In genomic region chr13:40331802-40332201, GRCh38 we compare ENCODE assay signal across 1 cellular context.
TF ChIP-seq lines count a peak whose summit lies in the region.

No MANE protein-coding gene starts in this region.

TF ChIP-seq in HepG2, 621 proteins besides CTCF, POLR2A, EP300 and RAD21 (continued from another document and continues in another):
- TF ChIP-seq NCOR1 (IDR thresholded peaks at IDR 0.05; ENCODE audit: borderline replicate concordance, low read length) (no peak; the same call in 1 of the 2 replicates), GATAD1 (CRISPR knock-in tag; IDR thresholded peaks at IDR 0.05) (no peak), ZNF570 (CRISPR knock-in tag; IDR thresholded peaks at IDR 0.05; ENCODE audit: borderline replicate concordance) (no peak), ZNF264 (CRISPR knock-in tag; IDR thresholded peaks at IDR 0.05) (no peak), RERE (CRISPR knock-in tag; IDR thresholded peaks at IDR 0.05; ENCODE audit: low read depth) (no peak), ZBTB7B (CRISPR knock-in tag; IDR thresholded peaks at IDR 0.05) (peak; percentile 75; the same call in 1 of the 2 replicates), KMT2A (CRISPR knock-in tag; IDR thresholded peaks at IDR 0.05) (no peak), HNRNPH1 (optimal IDR thresholded peaks at IDR 0.05; ENCODE audit: low read depth, low read length) (no peak), SRSF4 (IDR thresholded peaks at IDR 0.05; ENCODE audit: low read depth, low read length, poor library complexity, severe bottlenecking) (no peak), SAFB2 (CRISPR knock-in tag; IDR thresholded peaks at IDR 0.05; ENCODE audit: borderline replicate concordance, low read depth) (no peak), ZNF770 (CRISPR knock-in tag; IDR thresholded peaks at IDR 0.05) (no peak), CHD2 (IDR thresholded peaks at IDR 0.05; ENCODE audit: low read depth, low read length) (no peak), AHR (CRISPR knock-in tag; IDR thresholded peaks at IDR 0.05) (no peak), ZNF550 (CRISPR knock-in tag; IDR thresholded peaks at IDR 0.05; ENCODE audit: borderline replicate concordance) (no peak), NR2F1 (CRISPR knock-in tag; IDR thresholded peaks at IDR 0.05) (peak; percentile 55 to 57; a peak in 3 of 4 replicates), NKX3-1 (CRISPR knock-in tag; IDR thresholded peaks at IDR 0.05) (no peak), E2F5 (CRISPR knock-in tag; conservative IDR thresholded peaks at IDR 0.05) (no peak), IRF9 (CRISPR knock-in tag; IDR thresholded peaks at IDR 0.05; ENCODE audit: borderline replicate concordance) (no peak), PAXIP1 (CRISPR knock-in tag; conservative IDR thresholded peaks at IDR 0.05) (peak; percentile 76), NFIC (IDR thresholded peaks at IDR 0.05; ENCODE audit: low read length) (peak; percentile 56; the same call in 1 of the 2 replicates), TEF (CRISPR knock-in tag; IDR thresholded peaks at IDR 0.05) (no peak), ARID2 (CRISPR knock-in tag; IDR thresholded peaks at IDR 0.05; ENCODE audit: borderline replicate concordance) (no peak), ZNF558 (CRISPR knock-in tag; IDR thresholded peaks at IDR 0.05; ENCODE audit: borderline replicate concordance) (no peak), CBX2 (IDR thresholded peaks at IDR 0.05; ENCODE audit: low read depth, low read length) (no peak), CBX2 (CRISPR knock-in tag; IDR thresholded peaks at IDR 0.05; ENCODE audit: low read depth) (no peak), FOXP1 (IDR thresholded peaks at IDR 0.05) (no peak), FOXP1 (CRISPR knock-in tag; IDR thresholded peaks at IDR 0.05) (peak; percentile 24; the same call in 1 of the 2 replicates), ZUFSP (CRISPR knock-in tag; IDR thresholded peaks at IDR 0.05; ENCODE audit: borderline replicate concordance) (no peak), TMF1 (CRISPR knock-in tag; IDR thresholded peaks at IDR 0.05; ENCODE audit: low read depth) (no peak), ZNF460 (CRISPR knock-in tag; IDR thresholded peaks at IDR 0.05; ENCODE audit: borderline replicate concordance) (no peak), ZNF781 (CRISPR knock-in tag; IDR thresholded peaks at IDR 0.05; ENCODE audit: borderline replicate concordance, not compliant biosample characterization) (no peak), ZNF432 (CRISPR knock-in tag; IDR thresholded peaks at IDR 0.05; ENCODE audit: borderline replicate concordance) (no peak), TFE3 (CRISPR knock-in tag; IDR thresholded peaks at IDR 0.05) (no peak; the same call in 1 of the 2 replicates), MAFK (conservative IDR thresholded peaks at IDR 0.05 in 1 of 2, IDR thresholded peaks at IDR 0.05 in 1 of 2; ENCODE audit: low read length in 2 of 2) (no peak), ZNF564 (CRISPR knock-in tag; IDR thresholded peaks at IDR 0.05) (no peak), KDM3A (CRISPR knock-in tag; IDR thresholded peaks at IDR 0.05; ENCODE audit: low read depth) (no peak), ZNF737 (CRISPR knock-in tag; IDR thresholded peaks at IDR 0.05; ENCODE audit: borderline replicate concordance) (no peak), ZKSCAN1 (IDR thresholded peaks at IDR 0.05; ENCODE audit: low read length) (no peak), NONO (IDR thresholded peaks at IDR 0.05) (no peak), NONO (CRISPR knock-in tag; conservative IDR thresholded peaks at IDR 0.05) (no peak), ZNF225 (CRISPR knock-in tag; IDR thresholded peaks at IDR 0.05) (no peak), PCBP2 (optimal IDR thresholded peaks at IDR 0.05; ENCODE audit: low read depth, low read length, poor library complexity, severe bottlenecking) (no peak), NR0B2 (CRISPR knock-in tag; IDR thresholded peaks at IDR 0.05) (no peak), ZNF232 (CRISPR knock-in tag; IDR thresholded peaks at IDR 0.05; ENCODE audit: borderline replicate concordance) (no peak), PHF5A (CRISPR knock-in tag; IDR thresholded peaks at IDR 0.05; ENCODE audit: low read depth, unreplicated experiment) (no peak), NPAS2 (CRISPR knock-in tag; IDR thresholded peaks at IDR 0.05; ENCODE audit: borderline replicate concordance) (no peak), SAP130 (CRISPR knock-in tag; IDR thresholded peaks at IDR 0.05; ENCODE audit: low read depth) (peak; percentile 25; the same call in 1 of the 2 replicates), ZSCAN21 (CRISPR knock-in tag; IDR thresholded peaks at IDR 0.05; ENCODE audit: borderline replicate concordance) (no peak)
